Comparison of ENCODE assay signal across 8 cellular contexts in genomic region chr21:42010507-42011493, GRCh38. TPM values are rescaled to one million over a fixed set of nuclear protein-coding genes. Genes with fewer than 3 reads are reported as not detected.
DNase-seq lines count a peak whose midpoint lies in the region; ATAC-seq, FAIRE-seq and TF ChIP-seq lines count a peak whose summit lies in the region.

No MANE protein-coding gene starts in this region.

- H3K36me3 ChIP-seq in breast epithelium (no peaks in the 10 kb centered on the region), keratinocyte (ENCODE audit: control insufficient read depth in 2 of 2, extremely low read depth in 1 of 2, insufficient read depth in 2 of 2, low read length in 2 of 2) (peaks cover 0 to 10% of the 10 kb centered on the region in 2 experiments)

- H2AFZ ChIP-seq in keratinocyte (ENCODE audit: control insufficient read depth, low read length): peak overlapping the region; percentile 11

- peak overlapping the region; percentile 75 for H3K4me2 ChIP-seq in keratinocyte (ENCODE audit: control insufficient read depth, extremely low read depth, insufficient read depth, low read depth, low read length)

- TF ChIP-seq CTCF in breast epithelium (IDR thresholded peaks at IDR 0.05): no peak
- TF ChIP-seq CTCF in keratinocyte (optimal IDR thresholded peaks at IDR 0.05 in 1 of 3, IDR thresholded peaks at IDR 0.05 in 1 of 3, conservative IDR thresholded peaks at IDR 0.05 in 1 of 3; ENCODE audit: extremely low read depth in 1 of 3, insufficient read depth in 2 of 3, low read length in 3 of 3): peak in 1 of 3 experiments; percentile 5

- DNase-seq in GM03348 (ENCODE audit: low spot score): peak; percentile 31
- DNase-seq in SHP77 (lab: John Stamatoyannopoulos, UW): peak; percentile 36 to 37
- peak in 1 of 2 donors; percentile 17 for DNase-seq in breast epithelium (ENCODE audit: low spot score in 2 of 2)
- no peak for DNase-seq in keratinocyte (ENCODE audit: low read depth, low spot score)
- DNase-seq in stimulated activated CD4-positive, alpha-beta T cell treated with anti-CD3 and anti-CD28 coated beads, Interleukin-4, amount 100 ng/mL, for 24 hours: peak; percentile 31
- DNase-seq in A172 (ENCODE audit: low spot score): no peak

- H4K20me1 ChIP-seq in keratinocyte (ENCODE audit: control insufficient read depth, extremely low read depth, insufficient read depth, low read length): no peaks in the 10 kb centered on the region

- peak overlapping the region; percentile 79 for H3K9ac ChIP-seq in keratinocyte (ENCODE audit: control insufficient read depth, extremely low read depth, insufficient read depth, low read length)

- no peak for FAIRE-seq in keratinocyte (lab: Jason Lieb, UNC)

- ATAC-seq in GM19467 (IDR thresholded peaks at IDR 0.05; ENCODE audit: unreplicated experiment): peak; percentile 11
- ATAC-seq in HG03558 (IDR thresholded peaks at IDR 0.05; ENCODE audit: extremely low read depth, unreplicated experiment): peak; percentile 8

- H3K4me1 ChIP-seq in breast epithelium (no peaks in the 10 kb centered on the region), keratinocyte (ENCODE audit: control insufficient read depth, extremely low read depth, insufficient read depth, low read length) (peaks cover 23% of the 10 kb centered on the region)

- H3K9me1 ChIP-seq in keratinocyte (ENCODE audit: control insufficient read depth, extremely low read depth, insufficient read depth, low read length): no peaks in the 10 kb centered on the region

- intact Hi-C loops in breast epithelium (cut with DNase I; ENCODE audit: low total_unique reads): loop anchor here (1.0 to 10.0 kb wide), 2 partner anchors 17 to 104 kb away; no protein-coding TSS in a partner anchor

- H3K27me3 ChIP-seq in breast epithelium (no peaks in the 10 kb centered on the region), keratinocyte (ENCODE audit: control insufficient read depth, extremely low read depth, insufficient read depth, low read length) (no peaks in the 10 kb centered on the region)

- H3K4me3 ChIP-seq in breast epithelium (peak overlapping the region; percentile 77 to 93 (median 84)), keratinocyte (ENCODE audit: control insufficient read depth in 2 of 3, extremely low read depth in 1 of 3, insufficient read depth in 2 of 3, low read depth in 1 of 3, low read length in 3 of 3) (peak overlapping the region; percentile 67 to 78 (median 78))

- H3K27ac ChIP-seq in breast epithelium (peak overlapping the region; percentile 97 to 99), keratinocyte (ENCODE audit: control insufficient read depth, insufficient read depth, low read length) (peak overlapping the region; percentile 60)

- dilution Hi-C loops in keratinocyte (cut with MboI; ENCODE audit: extremely low pct_ligation_motif_present, low sequenced_read_pairs): no loop called here

- H3K9me3 ChIP-seq in breast epithelium (no peaks in the 10 kb centered on the region), keratinocyte (ENCODE audit: control insufficient read depth, low read depth, low read length) (no peaks in the 10 kb centered on the region)

- H3K79me2 ChIP-seq in keratinocyte (ENCODE audit: control insufficient read depth, insufficient read depth, low read length): peaks cover 27% of the 10 kb centered on the region

- no peak for TF ChIP-seq POLR2A in breast epithelium (IDR thresholded peaks at IDR 0.05)

RNA-seq across cellular contexts. Expression of gene ZBTB21, which starts 0.6 kb away (rescaled TPM):
- 10 to 100 TPM; 15.2 to 18.1 (median 16.1) TPM for total RNA-seq in breast epithelium
- 9.5 to 12.2 TPM (median 10.3 TPM) in 3 replicates for polyA plus RNA-seq in keratinocyte
- polyA plus RNA-seq in keratinocyte (2011; ENCODE audit: low read depth): 11.1 TPM
- polyA plus RNA-seq in keratinocyte (2011; cell fraction: cytosol; rRNA removed): 4.8 and 8.0 TPM in 2 replicates
- polyA plus RNA-seq in keratinocyte (2011; cell fraction: nucleus; rRNA removed): 17.5 and 20.6 TPM in 2 replicates
- 7.3 and 14.0 TPM in 2 replicates for polyA plus RNA-seq in keratinocyte (2012; ENCODE audit: low replicate concordance)
- 15.5 to 28.0 TPM (median 22.1 TPM) in 3 replicates for polyA minus RNA-seq in keratinocyte
- 6.7 TPM for polyA minus RNA-seq in keratinocyte (2011; cell fraction: cytosol; rRNA and poly(A)+ RNA removed)
- polyA minus RNA-seq in keratinocyte (2011; cell fraction: nucleus; rRNA and poly(A)+ RNA removed): 16.7 and 23.7 TPM in 2 replicates
- 13.6 and 15.2 TPM in 2 replicates for total RNA-seq in A172 (2014; rRNA removed; shearing (Covaris generic))

RNA-seq across cellular contexts. Expression of gene C2CD2, which starts 57.0 kb away (rescaled TPM):
- total RNA-seq in breast epithelium: 10 to 100 TPM; 37.0 to 73.8 (median 41.6) TPM
- polyA plus RNA-seq in keratinocyte: 31.9 to 53.3 TPM (median 39.9 TPM) in 3 replicates
- 5.3 TPM for polyA plus RNA-seq in keratinocyte (2011; ENCODE audit: low read depth)
- polyA plus RNA-seq in keratinocyte (2011; cell fraction: cytosol; rRNA removed): 18.9 and 22.5 TPM in 2 replicates
- 63.6 and 69.3 TPM in 2 replicates for polyA plus RNA-seq in keratinocyte (2011; cell fraction: nucleus; rRNA removed)
- 10.2 and 34.7 TPM in 2 replicates for polyA plus RNA-seq in keratinocyte (2012; ENCODE audit: low replicate concordance)
- 82.9 to 226 TPM (median 112 TPM) in 3 replicates for polyA minus RNA-seq in keratinocyte
- 41.6 TPM for polyA minus RNA-seq in keratinocyte (2011; cell fraction: cytosol; rRNA and poly(A)+ RNA removed)
- 71.8 and 103 TPM in 2 replicates for polyA minus RNA-seq in keratinocyte (2011; cell fraction: nucleus; rRNA and poly(A)+ RNA removed)
- 19.7 and 31.4 TPM in 2 replicates for total RNA-seq in A172 (2014; rRNA removed; shearing (Covaris generic))

Comparison
In these comparisons a context has a peak if more than half of its experiments do, and no peak if none do; other contexts are left out.
1. DNase-seq: peak in GM03348 (single experiment), SHP77 (2 of 2) and stimulated activated CD4-positive, alpha-beta T cell treated with anti-CD3 and anti-CD28 coated beads, Interleukin-4, amount 100 ng/mL, for 24 hours (single experiment); none in keratinocyte (single experiment) and A172 (single experiment).